Comparison of ENCODE assay signal across 8 cellular contexts in the genomic region with DNA sequence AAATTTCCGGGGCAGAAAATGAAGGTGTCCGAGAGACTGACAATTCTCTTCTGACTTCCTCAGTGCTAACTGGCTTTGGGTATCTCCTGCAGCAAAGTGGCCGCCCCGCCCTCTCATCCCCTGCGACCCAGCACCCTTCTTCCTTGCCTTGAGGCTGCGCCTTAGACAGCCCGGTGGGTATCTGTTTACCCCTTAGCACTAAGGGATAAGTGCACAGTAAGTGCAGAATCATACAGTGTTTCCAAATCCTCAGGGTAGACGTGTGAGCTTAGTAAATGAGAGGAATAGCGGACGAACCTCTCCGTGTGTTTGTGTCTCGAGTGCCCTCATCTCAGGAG. TPM values are rescaled to one million over a fixed set of nuclear protein-coding genes. Genes with fewer than 3 reads are reported as not detected.
DNase-seq lines count a peak whose midpoint lies in the region; ATAC-seq lines count a peak whose summit lies in the region.

No MANE protein-coding gene starts in this region.

- ATAC-seq in GM18502 (IDR thresholded peaks at IDR 0.05; ENCODE audit: poor library complexity, unreplicated experiment), result peak; percentile 58
- ATAC-seq in HG02852 (IDR thresholded peaks at IDR 0.05; ENCODE audit: unreplicated experiment), result peak; percentile 48
- peak; percentile 67 for ATAC-seq in activated T-helper 17 cell treated with anti-CD3 and anti-CD28 coated beads, Interleukin-2, amount 50 U/mL, for 72 hours (replicated peaks)
- ATAC-seq in stimulated activated naive CD8-positive, alpha-beta T cell treated with anti-CD3 and anti-CD28 coated beads, Interleukin-15, Interleukin-2, amounts not matched to agents 100 U/mL and 50 U/mL, for 24 hours, result peak; percentile 65

- H3K9ac ChIP-seq in iPS-18a (ENCODE audit: low read length), result peak overlapping the region; percentile 90

- H3K36me3 Mint-ChIP-seq in activated T-helper 17 cell treated with anti-CD3 and anti-CD28 coated beads, Interleukin-2, amount 50 U/mL, for 72 hours (ENCODE audit: low read depth), result peaks cover 37% of the 10 kb centered on the region

- H3K4me3 Mint-ChIP-seq in activated T-helper 17 cell treated with anti-CD3 and anti-CD28 coated beads, Interleukin-2, amount 50 U/mL, for 72 hours, result peak overlapping the region; percentile 95

- no peaks in the 10 kb centered on the region for H3K36me3 ChIP-seq in iPS-18a (ENCODE audit: control insufficient read depth, low read depth, low read length)

- H3K27ac Mint-ChIP-seq in activated T-helper 17 cell treated with anti-CD3 and anti-CD28 coated beads, Interleukin-2, amount 50 U/mL, for 72 hours, result peak overlapping the region; percentile 93

- no peaks in the 10 kb centered on the region for H3K9me3 ChIP-seq in iPS-18a (ENCODE audit: control insufficient read depth, low read depth, low read length)

- peak overlapping the region; percentile 95 for H3K4me3 ChIP-seq in iPS-18a (ENCODE audit: low read length)

- no peak for DNase-seq in stimulated activated naive CD8-positive, alpha-beta T cell treated with anti-CD3 and anti-CD28 coated beads, Interleukin-15, Interleukin-2, amounts not matched to agents 100 U/mL and 50 U/mL, for 24 hours
- DNase-seq in NCI-H2029 (lab: John Stamatoyannopoulos, UW) (no peak), SHP77 (lab: John Stamatoyannopoulos, UW) (no peak)
- DNase-seq in effector CD8-positive, alpha-beta T cell (lab: John Stamatoyannopoulos, UW), result no peak

- no peaks in the 10 kb centered on the region for H3K9me3 Mint-ChIP-seq in activated T-helper 17 cell treated with anti-CD3 and anti-CD28 coated beads, Interleukin-2, amount 50 U/mL, for 72 hours

- no peaks in the 10 kb centered on the region for H3K27me3 Mint-ChIP-seq in activated T-helper 17 cell treated with anti-CD3 and anti-CD28 coated beads, Interleukin-2, amount 50 U/mL, for 72 hours

- H3K27me3 ChIP-seq in iPS-18a (ENCODE audit: control insufficient read depth, insufficient read depth, low read length), result no peaks in the 10 kb centered on the region

- H3K4me1 ChIP-seq in iPS-18a (ENCODE audit: control insufficient read depth, low read depth, low read length), result peaks cover 21% of the 10 kb centered on the region

- peaks cover 24% of the 10 kb centered on the region for H3K4me1 Mint-ChIP-seq in activated T-helper 17 cell treated with anti-CD3 and anti-CD28 coated beads, Interleukin-2, amount 50 U/mL, for 72 hours

- H3K27ac ChIP-seq in iPS-18a (ENCODE audit: low read length), result no peak overlapping the region

RNA-seq across cellular contexts. Expression of a gene that starts 0.4 kb away (rescaled TPM):
- 100 to 1,000 TPM in 1 of 2 donors, 10 to 100 TPM in 1; 42.9 to 110 TPM for total RNA-seq in activated T-helper 17 cell treated with anti-CD3 and anti-CD28 coated beads, Interleukin-2, amount 50 U/mL, for 72 hours
